1 cellular context compared by ENCODE assay signal in the genomic region with DNA sequence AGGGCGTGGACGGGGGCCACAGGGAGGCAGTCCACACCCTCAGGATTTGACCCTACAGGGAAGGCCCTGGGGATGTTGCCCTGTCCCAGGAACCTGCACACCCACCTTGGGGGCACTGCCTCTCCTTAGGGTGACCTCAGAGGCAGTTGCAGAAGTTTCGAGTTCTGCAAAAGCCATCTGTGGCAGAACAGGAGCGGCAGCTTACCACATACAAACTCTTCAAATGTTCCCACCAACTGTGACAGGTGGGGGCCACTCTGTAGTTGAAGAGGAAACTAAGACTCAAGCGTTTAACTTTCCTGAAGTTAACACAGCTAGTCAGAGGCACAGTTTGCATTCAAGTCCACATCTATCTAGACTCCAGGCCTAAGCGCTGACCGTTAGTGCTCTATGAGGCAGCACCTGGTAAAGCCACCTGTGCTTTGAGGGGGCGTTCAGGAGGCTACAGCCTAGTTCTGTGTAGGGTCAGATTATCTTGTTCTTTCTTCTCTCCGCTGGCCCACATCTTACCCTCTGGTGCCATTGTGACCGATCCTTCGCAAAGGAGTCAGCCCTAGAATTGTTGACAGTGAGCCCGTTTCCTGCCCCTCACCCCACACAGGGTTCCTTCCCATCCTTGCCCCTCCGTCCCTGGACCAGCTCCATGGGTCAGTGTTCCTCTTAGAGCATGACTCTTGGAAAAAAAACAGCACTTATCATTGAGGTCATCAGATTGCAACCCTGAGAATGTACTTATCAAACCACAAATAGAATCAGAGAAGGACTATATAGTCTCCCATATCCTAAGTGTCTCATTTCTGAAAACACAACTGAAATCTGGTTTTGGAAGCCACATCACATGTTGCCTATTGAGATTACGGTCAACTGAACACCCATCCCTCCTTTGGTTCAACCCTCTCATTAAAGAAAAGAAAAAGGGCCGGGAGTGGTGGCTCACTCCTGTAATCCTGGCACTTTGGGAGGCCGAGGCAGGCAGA.
TF ChIP-seq lines count a peak whose summit lies in the region.

No MANE protein-coding gene starts in this region.

TF ChIP-seq in WTC11, 78 proteins besides CTCF, POLR2A, EP300 and RAD21 (continued from another document):
- TF ChIP-seq E2F4 (CRISPR knock-in tag; IDR thresholded peaks at IDR 0.05; ENCODE audit: borderline replicate concordance, low read depth) (no peak), ZNF423 (CRISPR knock-in tag; IDR thresholded peaks at IDR 0.05) (no peak), ZNF317 (CRISPR knock-in tag; IDR thresholded peaks at IDR 0.05; ENCODE audit: borderline replicate concordance, low read depth) (no peak), ZNF138 (CRISPR knock-in tag; conservative IDR thresholded peaks at IDR 0.05) (no peak), NFYB (CRISPR knock-in tag; conservative IDR thresholded peaks at IDR 0.05; ENCODE audit: low read depth) (no peak), PRRX2 (CRISPR knock-in tag; IDR thresholded peaks at IDR 0.05) (no peak), HMGXB4 (CRISPR knock-in tag; IDR thresholded peaks at IDR 0.05) (no peak)
